Comparison of ENCODE assay signal across 20 cellular contexts in genomic region chr11:28257761-28258160, GRCh38.
"Had no signal": no experiment of that assay in that cellular context is flagged by ENCODE, and none has a peak within 500 bp of the region (broad histone marks: within the 10 kb centered on the region; RNA-seq: fewer than 3 reads in every experiment).

No MANE protein-coding gene starts in this region.

- H3K4me3 ChIP-seq: ascending aorta, breast epithelium, esophagus muscularis mucosa, neural progenitor cell, ovary, prostate gland, thyroid gland, upper lobe of right lung had no signal

- DNase-seq: activated CD4-positive, alpha-beta T cell treated with anti-CD3 and anti-CD28 coated beads for 1 hour; activated gamma-delta T cell treated with Interleukin-2 at 50 U/mL for 16 hours; activated T-cell treated with anti-CD3 and anti-CD28 coated beads, Interleukin-2, amount 50 U/mL, for 1 hour; effector memory CD4-positive, alpha-beta T cell; foreskin melanocyte; hippocampal formation; left ventricle myocardium superior; mammary epithelial cell; naive thymus-derived CD8-positive, alpha-beta T cell; ovary; stimulated activated CD4-positive, alpha-beta T cell treated with anti-CD3 and anti-CD28 coated beads, Interleukin-1b, Interleukin-23, amount 100 ng/mL, for 48 hours; substantia nigra; T-helper 1 cell; thyroid gland; upper lobe of right lung had no signal
